8 cellular contexts compared by ENCODE assay signal in genomic region chrX:48676893-48677270, GRCh38. TPM values are rescaled to one million over a fixed set of nuclear protein-coding genes. Genes with fewer than 3 reads are reported as not detected.
DNase-seq lines count a peak whose midpoint lies in the region; ATAC-seq and FAIRE-seq lines count a peak whose summit lies in the region.

No MANE protein-coding gene starts in this region.

- H3K27ac ChIP-seq in skin epidermis, result peak overlapping the region; percentile 67 to 92 (median 87)

- ATAC-seq in activated CD4-positive, CD25-positive, alpha-beta regulatory T cell treated with anti-CD3 and anti-CD28 coated beads, Interleukin-2, amount 50 U/mL, for 24 hours, result peak; percentile 3 to 19
- ATAC-seq in HG03354 (IDR thresholded peaks at IDR 0.05; ENCODE audit: poor library complexity, severe bottlenecking, unreplicated experiment) (peak; percentile 14), left ventricle myocardium superior (peak; percentile 32)

- peak overlapping the region; percentile 47 to 81 (median 66) for H3K4me3 ChIP-seq in skin epidermis

- intact Hi-C loops in left ventricle myocardium superior (cut with micrococcal nuclease), result no loop called here

- no peak for DNase-seq in activated CD4-positive, CD25-positive, alpha-beta regulatory T cell (lab: John Stamatoyannopoulos, UW)
- DNase-seq in activated naive CD4-positive, alpha-beta T cell treated with anti-CD3 and anti-CD28 coated beads, Interleukin-2, amount 50 U/mL, for 16 hours, result peak; percentile 18
- DNase-seq in left ventricle myocardium superior (no peak), frontal cortex (ENCODE audit: low spot score in 2 of 2) (no peak), NOMO-1 treated with dmso at 0.1 percent for 144 hours (lab: John Stamatoyannopoulos, UW; ENCODE audit: unreplicated experiment) (no peak)

- FAIRE-seq in frontal cortex (lab: Jason Lieb, UNC), result no peak

RNA-seq across cellular contexts. Expression of gene WAS, which starts 6.7 kb away (rescaled TPM):
- total RNA-seq in left ventricle myocardium superior (2.6 TPM), frontal cortex (2.0 TPM)

RNA-seq across cellular contexts. Expression of gene SUV39H1, which starts 19.7 kb away (rescaled TPM):
- 2.4 TPM for total RNA-seq in left ventricle myocardium superior
- 2.9 TPM for total RNA-seq in frontal cortex
